In genomic region chr1:56385314-56385713, GRCh38 we compare ENCODE assay signal across 25 cellular contexts.
"Had no signal": no experiment of that assay in that cellular context is flagged by ENCODE, and none has a peak within 500 bp of the region (broad histone marks: within the 10 kb centered on the region; RNA-seq: fewer than 3 reads in every experiment).

No MANE protein-coding gene starts in this region.

- H3K27ac ChIP-seq: brain microvascular endothelial cell, coronary artery, heart left ventricle, neutrophil, testis, vagina had no signal

- DNase-seq: activated CD4-positive, alpha-beta memory T cell treated with anti-CD3 and anti-CD28 coated beads for 36 hours; activated CD4-positive, alpha-beta T cell treated with anti-CD3 and anti-CD28 coated beads, Interleukin-2, amount 10 ng/mL, durations not matched to agents 24 days and 14 days; activated CD4-positive, CD25-positive, alpha-beta regulatory T cell treated with anti-CD3 and anti-CD28 coated beads, Interleukin-2, amount 50 U/mL, for 72 hours; activated CD8-positive, alpha-beta memory T cell treated with anti-CD3 and anti-CD28 coated beads, Interleukin-2, amount 50 U/mL, for 4 hours; activated effector memory CD4-positive, alpha-beta T cell treated with anti-CD3 and anti-CD28 coated beads, Interleukin-2, amount 50 U/mL, for 16 hours; activated naive CD4-positive, alpha-beta T cell treated with anti-CD3 and anti-CD28 coated beads, Interleukin-2, amount 10 ng/mL, durations not matched to agents 7 days and 5 days; activated naive CD8-positive, alpha-beta T cell treated with anti-CD3 and anti-CD28 coated beads, Interleukin-2, amount 10 ng/mL, durations not matched to agents 7 days and 5 days; activated T-cell treated with anti-CD3 and anti-CD28 coated beads, Interleukin-2, amount 50 U/mL, for 1 hour; amniotic stem cell; brain microvascular endothelial cell; effector memory CD8-positive, alpha-beta T cell; erythroblast; heart left ventricle; naive B cell; nephron progenitor cell; retina; stimulated activated CD4-positive, alpha-beta T cell treated with anti-CD3 and anti-CD28 coated beads, Interleukin-15, amount 100 ng/mL, for 24 hours; stimulated activated naive CD8-positive, alpha-beta T cell treated with anti-CD3 and anti-CD28 coated beads, Interleukin-15, Interleukin-2, amounts not matched to agents 100 U/mL and 50 U/mL, for 24 hours; SW 1271; T-helper 2 cell; testis had no signal

- H3K27me3 ChIP-seq: brain microvascular endothelial cell, heart left ventricle, neutrophil, testis, vagina had no signal

- H3K4me1 ChIP-seq: testis, vagina had no signal

- H3K36me3 ChIP-seq: brain microvascular endothelial cell, heart left ventricle, neutrophil, vagina had no signal

- H3K4me3 ChIP-seq: coronary artery, heart left ventricle, lung, testis, vagina had no signal

- H3K9me3 ChIP-seq: heart left ventricle, neutrophil, testis, vagina had no signal
